18 cellular contexts compared by ENCODE assay signal in genomic region chr11:121154473-121154872, GRCh38. TPM values are rescaled to one million over a fixed set of nuclear protein-coding genes. Genes with fewer than 3 reads are reported as not detected.
DNase-seq lines count a peak whose midpoint lies in the region; ATAC-seq, FAIRE-seq and TF ChIP-seq lines count a peak whose summit lies in the region.
"Had no signal": no experiment of that assay in that cellular context is flagged by ENCODE, and none has a peak within 500 bp of the region (broad histone marks: within the 10 kb centered on the region; RNA-seq: fewer than 3 reads in every experiment).

No MANE protein-coding gene starts in this region.

- whole genome bisulfite sequencing in H1 (ENCODE audit: extremely low coverage in 1 of 2, insufficient coverage in 1 of 2, insufficient read length in 1 of 2, insufficient replicate concordance in 2 of 2, low coverage in 1 of 2, low lambda C conversion rate in 2 of 2, missing lambda C conversion rate in 1 of 2), 2 experiments = 88% methylated on average over 5 of the region's 5 CpGs; no CpG with 5 or more reads in 1 of the 2 experiments

- no peak overlapping the region for H3K9ac ChIP-seq in H1 (replicated peaks in 1 of 4; ENCODE audit: extremely low read depth in 1 of 4, low read depth in 3 of 4, low read length in 3 of 4)

- no peak overlapping the region for H3K4ac ChIP-seq in H1 (replicated peaks; ENCODE audit: insufficient read length, low read depth, low read length)

- POLR2A ChIA-PET in H1 (lab: Charles Lee; ENCODE audit: partially characterized antibody) = interaction anchor here (0.6 kb wide), 1 partner anchor 92 kb away, joined by 3 read pairs; no protein-coding TSS in a partner anchor

- no peak overlapping the region for H2BK5ac ChIP-seq in H1 (ENCODE audit: low read depth, low read length)

- no peaks in the 10 kb centered on the region for H3K36me3 ChIP-seq in H1 (ENCODE audit: control insufficient read depth in 2 of 4, insufficient read depth in 4 of 4, low read length in 3 of 4)
- H3K36me3 ChIP-seq: HAP-1 had no signal

- no peak overlapping the region for H2BK20ac ChIP-seq in H1 (ENCODE audit: low read length)

- H3K4me1 ChIP-seq in H1 (replicated peaks in 1 of 4; ENCODE audit: control insufficient read depth in 3 of 4, insufficient read depth in 4 of 4, low read length in 3 of 4) = no peaks in the 10 kb centered on the region; a peak in 1 of 7 replicates

- H3K23me2 ChIP-seq in H1 (ENCODE audit: low read depth, low read length) = no peaks in the 10 kb centered on the region

- H3K27me3 ChIP-seq in H1 (replicated peaks in 1 of 4; ENCODE audit: control insufficient read depth in 3 of 4, extremely low read depth in 1 of 4, insufficient read depth in 3 of 4, low read length in 3 of 4) = no peaks in the 10 kb centered on the region; a peak in 1 of 7 replicates

- H4K91ac ChIP-seq in H1 (replicated peaks; ENCODE audit: insufficient read length, low read length) = no peak overlapping the region

- TF ChIP-seq RAD21 in H1 (IDR thresholded peaks at IDR 0.05 in 1 of 2, conservative IDR thresholded peaks at IDR 0.05 in 1 of 2; ENCODE audit: low read depth in 2 of 2, low read length in 2 of 2) = no peak

- no peak overlapping the region for H4K8ac ChIP-seq in H1 (ENCODE audit: extremely low read depth, insufficient read depth, low read length)

- H3K9me3 ChIP-seq in H1 (ENCODE audit: insufficient read depth in 2 of 2, low read depth in 1 of 2, low read length in 1 of 2) = no peaks in the 10 kb centered on the region; a peak in 1 of 4 replicates
- H3K9me3 ChIP-seq: HAP-1 had no signal

- no peak overlapping the region for H3K56ac ChIP-seq in H1 (replicated peaks; ENCODE audit: insufficient read length, low read depth, low read length)

- TF ChIP-seq CTCF in H1 (IDR thresholded peaks at IDR 0.05; ENCODE audit: control extremely low read depth in 1 of 3, insufficient read depth in 1 of 3, low read depth in 1 of 3, low read length in 3 of 3) = no peak
- no peak for TF ChIP-seq CTCF in GM10266 (IDR thresholded peaks at IDR 0.05; ENCODE audit: control insufficient read depth, insufficient read depth, low read depth, missing control alignments)

- no peak overlapping the region for H3K18ac ChIP-seq in H1 (ENCODE audit: extremely low read depth, low read length)

- H4K20me1 ChIP-seq in H1 (replicated peaks in 1 of 2; ENCODE audit: control insufficient read depth in 1 of 2, insufficient read depth in 2 of 2, low read length in 2 of 2) = no peaks in the 10 kb centered on the region

- FAIRE-seq in H1 (lab: Jason Lieb, UNC) = no peak
- FAIRE-seq: GM12892, GM19239, H54 had no signal

- no peak overlapping the region for H3K27ac ChIP-seq in H1 (ENCODE audit: low read depth, low read length)

- ATAC-seq in GM21423 (IDR thresholded peaks at IDR 0.05; ENCODE audit: unreplicated experiment) = no peak
- ATAC-seq: GM23338 had no signal

- H2AK5ac ChIP-seq in H1 (ENCODE audit: low read depth, low read length) = no peak overlapping the region

- H2BK120ac ChIP-seq in H1 (replicated peaks; ENCODE audit: low read depth, low read length) = no peak overlapping the region

- TF ChIP-seq POLR2A in H1 (IDR thresholded peaks at IDR 0.05; ENCODE audit: control extremely low read depth in 1 of 2, low read depth in 2 of 2, low read length in 2 of 2) = no peak

- no peak overlapping the region for H3K14ac ChIP-seq in H1 (ENCODE audit: insufficient read length)

- DNase-seq in NCI-H1105 (lab: John Stamatoyannopoulos, UW) (peak; percentile 36), NCI-H1105 treated with DMSO at 0.1 percent for 48 hours (lab: John Stamatoyannopoulos, UW) (peak; percentile 75), NCI-H345 (lab: John Stamatoyannopoulos, UW) (peak; percentile 35), H1 (ENCODE audit: low read depth in 1 of 2, low spot score in 2 of 2) (no peak), GM10266 (ENCODE audit: extremely low spot score) (no peak)
- DNase-seq: C1 segment of cervical spinal cord; Calu3; CD4-positive, alpha-beta memory T cell; DMS53; DMS79 treated with DMSO at 0.1 percent for 48 hours; GF-D8; HFFc6 had no signal

- no peak overlapping the region for H2BK12ac ChIP-seq in H1 (ENCODE audit: low read depth, low read length)

- 0 out of 2 replicates have a peak overlapping the region, but pooled peaks have one; percentile 21 for H2BK15ac ChIP-seq in H1 (ENCODE audit: low read length)

- no peaks in the 10 kb centered on the region for H3K79me2 ChIP-seq in H1 (ENCODE audit: control insufficient read depth in 1 of 2, insufficient read depth in 2 of 2, low read length in 2 of 2)

- no peak overlapping the region for H3K4me3 ChIP-seq in H1 (ENCODE audit: extremely low read depth in 1 of 4, insufficient read depth in 2 of 4, low read depth in 3 of 4, low read length in 4 of 4)
- H3K4me3 ChIP-seq: GM23338, HAP-1 had no signal

- no peaks in the 10 kb centered on the region for H3K79me1 ChIP-seq in H1 (ENCODE audit: low read depth, low read length)

- CTCF ChIA-PET in H1 (lab: Charles Lee; ENCODE audit: partially characterized antibody) = interaction anchor here (0.7 to 4.3 kb wide), 26 partner anchors 8 to 242 kb away, joined by 3 to 42 read pairs (median 4); no protein-coding TSS in a partner anchor

- no peak overlapping the region for H3K4me2 ChIP-seq in H1 (ENCODE audit: insufficient read depth in 1 of 2, low read depth in 2 of 2, low read length in 2 of 2)
- H3K4me2 ChIP-seq: GM23338 had no signal

- no peak overlapping the region for H3K23ac ChIP-seq in H1 (ENCODE audit: insufficient read length)

- no peak overlapping the region for H4K5ac ChIP-seq in H1 (ENCODE audit: insufficient read length, low read depth, low read length)

- no peak for TF ChIP-seq EP300 in H1 (IDR thresholded peaks at IDR 0.05; ENCODE audit: borderline replicate concordance in 1 of 2, low read depth in 2 of 2, low read length in 2 of 2)

- H2AFZ ChIP-seq in H1 (ENCODE audit: low read length) = no peak overlapping the region

TF ChIP-seq in H1, 55 proteins besides CTCF, POLR2A, EP300 and RAD21:
- TF ChIP-seq PHF8 (conservative IDR thresholded peaks at IDR 0.05; ENCODE audit: low read depth, low read length) (no peak), CBX8 (IDR thresholded peaks at IDR 0.05; ENCODE audit: borderline replicate concordance, low read depth, low read length) (no peak), EZH2 (IDR thresholded peaks at IDR 0.05; ENCODE audit: low read depth, low read length, severe bottlenecking) (no peak), SAP30 (IDR thresholded peaks at IDR 0.05; ENCODE audit: insufficient read depth, insufficient replicate concordance, low read length) (no peak), JUN (IDR thresholded peaks at IDR 0.05; ENCODE audit: low read depth, low read length) (no peak), TCF12 (IDR thresholded peaks at IDR 0.05; ENCODE audit: low read depth, low read length) (no peak), MAX (IDR thresholded peaks at IDR 0.05) (no peak), EGR1 (IDR thresholded peaks at IDR 0.05; ENCODE audit: borderline replicate concordance, low read depth, low read length) (no peak), CREB1 (IDR thresholded peaks at IDR 0.05) (no peak), JUND (IDR thresholded peaks at IDR 0.05; ENCODE audit: low read length) (no peak), CEBPB (IDR thresholded peaks at IDR 0.05; ENCODE audit: low read depth, low read length) (no peak), TEAD4 (IDR thresholded peaks at IDR 0.05; ENCODE audit: low read depth, low read length) (no peak), BRCA1 (IDR thresholded peaks at IDR 0.05; ENCODE audit: low read depth, low read length) (no peak), ASH2L (IDR thresholded peaks at IDR 0.05; ENCODE audit: low read length) (no peak), NANOG (IDR thresholded peaks at IDR 0.05; ENCODE audit: insufficient read depth, low read depth, low read length, poor library complexity, severe bottlenecking) (no peak), USF2 (IDR thresholded peaks at IDR 0.05; ENCODE audit: low read length) (no peak)

RNA-seq across cellular contexts. Expression of gene TECTA, which starts 53.4 kb away (rescaled TPM):
- 0.77 and 1.0 TPM in 2 replicates for total RNA-seq in H1 (2021; fragmentation: NEBNext Ultra II Directional; extraction: Animal tissue kit (Norgen Biotek cat#: 25700))
- polyA plus RNA-seq in H1 (2011; rRNA removed) = 0.59 and 0.63 TPM in 2 replicates
- polyA plus RNA-seq in H1 (2011; cell fraction: cytosol; rRNA removed) = 0.98 TPM
- polyA plus RNA-seq in H1 (2011; cell fraction: nucleus; rRNA removed) = 3.1 TPM
- 0.61 to 1.1 TPM (median 0.75 TPM) in 4 replicates for polyA plus RNA-seq in H1 (2012, experiment 1 of 2)
- polyA plus RNA-seq in H1 (2012, experiment 2 of 2) = 0.38 TPM
- polyA plus RNA-seq in H1 (2013, experiment 1 of 2) = 0.26 TPM
- 0.35 TPM for polyA plus RNA-seq in H1 (2013, experiment 2 of 2)
- 1.4 and 3.1 TPM in 2 replicates for polyA minus RNA-seq in H1 (2011; rRNA and poly(A)+ RNA removed)
- 0.66 TPM for polyA minus RNA-seq in H1 (2011; cell fraction: cytosol; rRNA and poly(A)+ RNA removed)
- polyA minus RNA-seq in H1 (2011; cell fraction: nucleus; rRNA and poly(A)+ RNA removed) = 1.6 TPM
- total RNA-seq: Calu3 had no signal

Comparison
In these comparisons a context has a peak if more than half of its experiments do, and no peak if none do; other contexts are left out.
1. DNase-seq: peak in NCI-H1105 (single experiment), NCI-H1105 treated with DMSO at 0.1 percent for 48 hours (single experiment) and NCI-H345 (single experiment); none in H1 (0 of 2) and GM10266 (single experiment).